In the genomic region with DNA sequence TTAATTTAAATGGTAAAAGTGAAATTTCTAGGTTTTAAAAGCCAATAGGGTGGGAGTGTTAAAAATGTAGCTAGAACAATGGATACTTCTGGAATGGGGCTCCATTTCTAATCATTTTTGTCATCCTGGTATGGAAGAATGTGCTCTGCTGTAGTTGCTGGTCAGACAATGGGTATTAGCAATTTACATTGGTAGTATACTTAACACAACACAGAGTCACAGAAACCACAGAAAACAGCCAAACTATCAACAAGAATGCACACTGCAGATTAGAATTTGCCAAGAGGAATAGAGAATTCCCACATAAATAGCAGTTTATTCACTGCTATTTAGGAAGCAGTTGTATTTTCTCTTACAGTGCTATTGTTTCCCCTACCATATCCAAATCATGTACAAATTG, we compare ENCODE assay signal across 28 cellular contexts.
"Had no signal": no experiment of that assay in that cellular context is flagged by ENCODE, and none has a peak within 500 bp of the region (broad histone marks: within the 10 kb centered on the region; RNA-seq: fewer than 3 reads in every experiment).

No MANE protein-coding gene starts in this region.

- H3K4me2 ChIP-seq: hepatocyte, neural progenitor cell, smooth muscle cell had no signal

- H3K9me3 ChIP-seq: gastroesophageal sphincter, heart left ventricle, right lobe of liver, suprapubic skin, transverse colon, upper lobe of right lung, uterus had no signal

- H3K4me1 Mint-ChIP-seq: nephron had no signal

- H3K4me1 ChIP-seq: parathyroid adenoma, right lobe of liver, suprapubic skin, transverse colon, upper lobe of right lung, uterus had no signal

- H3K27ac ChIP-seq: foreskin keratinocyte, gastroesophageal sphincter, heart left ventricle, hepatocyte, neural progenitor cell, parathyroid adenoma, right lobe of liver, suprapubic skin, transverse colon, upper lobe of right lung, uterus had no signal

- H3K27me3 Mint-ChIP-seq: effector memory CD8-positive, alpha-beta T cell; naive thymus-derived CD4-positive, alpha-beta T cell; progenitor cell of endocrine pancreas; stimulated activated naive CD8-positive, alpha-beta T cell treated with anti-CD3 and anti-CD28 coated beads, Interleukin-15, amount 100 ng/mL, for 72 hours had no signal

- H3K4me3 ChIP-seq: gastroesophageal sphincter, heart left ventricle, hepatocyte, lung, neural progenitor cell, right lobe of liver, smooth muscle cell, suprapubic skin, transverse colon, upper lobe of right lung, uterus had no signal

- H3K27ac Mint-ChIP-seq: nephron; neural progenitor cell; progenitor cell of endocrine pancreas; stimulated activated naive CD8-positive, alpha-beta T cell treated with anti-CD3 and anti-CD28 coated beads, Interleukin-15, amount 100 ng/mL, for 72 hours had no signal

- H3K9ac ChIP-seq: neural progenitor cell, parathyroid adenoma had no signal

- DNase-seq: cortex of kidney; effector memory CD8-positive, alpha-beta T cell; foreskin keratinocyte; heart left ventricle; kidney; mesenchymal stem cell; midbrain; naive thymus-derived CD4-positive, alpha-beta T cell; right lobe of liver; stimulated activated CD4-positive, alpha-beta T cell treated with anti-CD3 and anti-CD28 coated beads, Interleukin-12 subunit alpha, Interleukin-12 subunit beta, amount 100 ng/mL, for 4 hours; stimulated activated CD4-positive, alpha-beta T cell treated with anti-CD3 and anti-CD28 coated beads, Interleukin-1b, Interleukin-23, amount 100 ng/mL, for 48 hours; stimulated activated CD4-positive, alpha-beta T cell treated with anti-CD3 and anti-CD28 coated beads, Interleukin-4, amount 100 ng/mL, for 1 hour; stimulated activated CD8-positive, alpha-beta memory T cell treated with anti-CD3 and anti-CD28 coated beads, Interleukin-4, amount 100 ng/mL, for 48 hours; stimulated activated naive CD4-positive, alpha-beta T cell; stimulated activated naive CD8-positive, alpha-beta T cell treated with anti-CD3 and anti-CD28 coated beads, Interleukin-15, amount 100 ng/mL, for 72 hours; transverse colon; upper lobe of right lung; uterus had no signal

- H2AFZ ChIP-seq: hepatocyte, neural progenitor cell, parathyroid adenoma had no signal

- ATAC-seq: effector memory CD8-positive, alpha-beta T cell; foreskin keratinocyte; gastroesophageal sphincter; heart left ventricle; left lobe of liver; naive thymus-derived CD4-positive, alpha-beta T cell; right lobe of liver; stimulated activated naive CD8-positive, alpha-beta T cell treated with anti-CD3 and anti-CD28 coated beads, Interleukin-15, amount 100 ng/mL, for 72 hours; upper lobe of right lung had no signal

- H3K36me3 ChIP-seq: neural progenitor cell, right lobe of liver, uterus had no signal

- H3K79me2 ChIP-seq: hepatocyte, parathyroid adenoma had no signal

- H3K4me3 Mint-ChIP-seq: effector memory CD8-positive, alpha-beta T cell; naive thymus-derived CD4-positive, alpha-beta T cell; nephron; neural progenitor cell; stimulated activated naive CD8-positive, alpha-beta T cell treated with anti-CD3 and anti-CD28 coated beads, Interleukin-15, amount 100 ng/mL, for 72 hours had no signal

- H3K27me3 ChIP-seq: foreskin keratinocyte, gastroesophageal sphincter, heart left ventricle, hepatocyte, neural progenitor cell, right lobe of liver, suprapubic skin, transverse colon, upper lobe of right lung, uterus had no signal

- H3K9me3 Mint-ChIP-seq: effector memory CD8-positive, alpha-beta T cell; naive thymus-derived CD4-positive, alpha-beta T cell; nephron; neural progenitor cell; stimulated activated naive CD8-positive, alpha-beta T cell treated with anti-CD3 and anti-CD28 coated beads, Interleukin-15, amount 100 ng/mL, for 72 hours had no signal
